ENCODE assay signal across 8 cellular contexts in genomic region chr16:85420501-85421337, GRCh38.
DNase-seq lines count a peak whose midpoint lies in the region; ATAC-seq and TF ChIP-seq lines count a peak whose summit lies in the region.

No MANE protein-coding gene starts in this region.

- no peak for DNase-seq in AG09309 (ENCODE audit: low read depth)
- DNase-seq in GM23248: peak; percentile 65
- peak in 1 of 2 experiments; percentile 75 for DNase-seq in PC-9
- DNase-seq in activated T-helper 2 cell treated with anti-CD3 and anti-CD28 coated beads, Interferon-gamma antibody, Interleukin-2, Interleukin-4, amounts not matched to agents 10 μg/mL and 5 μg/mL and 100 μg/mL, durations not matched to agents 14 hours and 24 hours and 36 hours (ENCODE audit: low spot score): peak; percentile 66
- peak; percentile 86 for DNase-seq in glutamatergic neuron
- peak; percentile 72 for DNase-seq in sigmoid colon
- DNase-seq in NCI-H2081 (lab: John Stamatoyannopoulos, UW): no peak

- H3K27ac ChIP-seq in GM23248: no peak overlapping the region
- H3K27ac ChIP-seq in PC-9: no peak overlapping the region
- H3K27ac ChIP-seq in sigmoid colon: no peak overlapping the region

- H3K9me3 Mint-ChIP-seq in activated T-helper 2 cell treated with anti-CD3 and anti-CD28 coated beads, Interferon-gamma antibody, Interleukin-2, Interleukin-4, amounts not matched to agents 10 μg/mL and 5 μg/mL and 100 μg/mL, durations not matched to agents 14 hours and 24 hours and 36 hours: no peaks in the 10 kb centered on the region
- peaks cover 14% of the 10 kb centered on the region for H3K9me3 Mint-ChIP-seq in glutamatergic neuron (ENCODE audit: unreplicated experiment)

- H3K79me2 ChIP-seq in GM23248 (ENCODE audit: insufficient read depth) (peaks cover 18% of the 10 kb centered on the region; the same call in 1 of the 2 replicates), PC-9 (ENCODE audit: low read depth) (no peaks in the 10 kb centered on the region)

- ATAC-seq in GM18511 (IDR thresholded peaks at IDR 0.05; ENCODE audit: unreplicated experiment): no peak

- BruUV-seq in PC-9 (replicated peaks; lab: Mats Ljungman, UMichigan): no TSS peak

- POLR2A ChIA-PET in PC-9 (lab: Charles Lee; ENCODE audit: unreplicated experiment): interaction anchor here (0.6 kb wide), 1 partner anchor 144 kb away, joined by 4 read pairs; no protein-coding TSS in a partner anchor

- H3K9me3 ChIP-seq in GM23248 (ENCODE audit: low read depth) (no peaks in the 10 kb centered on the region), PC-9 (ENCODE audit: insufficient read depth, low read depth) (no peaks in the 10 kb centered on the region), sigmoid colon (no peaks in the 10 kb centered on the region)

- H2AFZ ChIP-seq in GM23248 (no peak overlapping the region), PC-9 (no peak overlapping the region)

- H4K20me1 ChIP-seq in GM23248 (ENCODE audit: insufficient read depth) (no peaks in the 10 kb centered on the region), PC-9 (ENCODE audit: insufficient read depth) (peaks cover 5% of the 10 kb centered on the region; the same call in 1 of the 2 replicates)

- H3K4me2 ChIP-seq in GM23248 (ENCODE audit: unreplicated experiment) (no peak overlapping the region), PC-9 (no peak overlapping the region)

- WGBS in GM23248 (ENCODE audit: low coverage in 1 of 2, low lambda C conversion rate in 2 of 2, missing lambda C conversion rate in 2 of 2), 2 experiments: 51 to 59% methylated on average over 34 to 41 of the region's 42 CpGs
- 30 to 40% methylated on average over 42 of the region's 42 CpGs for whole genome bisulfite sequencing in sigmoid colon, 2 donors

- H3K4me1 Mint-ChIP-seq in activated T-helper 2 cell treated with anti-CD3 and anti-CD28 coated beads, Interferon-gamma antibody, Interleukin-2, Interleukin-4, amounts not matched to agents 10 μg/mL and 5 μg/mL and 100 μg/mL, durations not matched to agents 14 hours and 24 hours and 36 hours (ENCODE audit: low read depth): peaks cover 2% of the 10 kb centered on the region
- H3K4me1 Mint-ChIP-seq in glutamatergic neuron (ENCODE audit: low read depth, unreplicated experiment): peaks cover 42% of the 10 kb centered on the region

- CTCF ChIA-PET in PC-9 (lab: Charles Lee): interaction anchor here (0.5 to 2.2 kb wide), 7 partner anchors 35 to 201 kb away, joined by 3 to 7 read pairs (median 3); no protein-coding TSS in a partner anchor

- H3F3A ChIP-seq in GM23248 (ENCODE audit: insufficient read depth) (no peaks in the 10 kb centered on the region), PC-9 (ENCODE audit: insufficient read depth, low read depth) (peaks cover 15% of the 10 kb centered on the region; the same call in 1 of the 2 replicates)

- H3K36me3 Mint-ChIP-seq in activated T-helper 2 cell treated with anti-CD3 and anti-CD28 coated beads, Interferon-gamma antibody, Interleukin-2, Interleukin-4, amounts not matched to agents 10 μg/mL and 5 μg/mL and 100 μg/mL, durations not matched to agents 14 hours and 24 hours and 36 hours (ENCODE audit: low read depth): no peaks in the 10 kb centered on the region
- H3K36me3 Mint-ChIP-seq in glutamatergic neuron (ENCODE audit: unreplicated experiment): no peaks in the 10 kb centered on the region

- no peaks in the 10 kb centered on the region for H3K27me3 Mint-ChIP-seq in activated T-helper 2 cell treated with anti-CD3 and anti-CD28 coated beads, Interferon-gamma antibody, Interleukin-2, Interleukin-4, amounts not matched to agents 10 μg/mL and 5 μg/mL and 100 μg/mL, durations not matched to agents 14 hours and 24 hours and 36 hours (ENCODE audit: low read depth)
- H3K27me3 Mint-ChIP-seq in glutamatergic neuron (ENCODE audit: unreplicated experiment): peaks cover 9% of the 10 kb centered on the region

- no peak overlapping the region for H3K4me3 Mint-ChIP-seq in activated T-helper 2 cell treated with anti-CD3 and anti-CD28 coated beads, Interferon-gamma antibody, Interleukin-2, Interleukin-4, amounts not matched to agents 10 μg/mL and 5 μg/mL and 100 μg/mL, durations not matched to agents 14 hours and 24 hours and 36 hours (ENCODE audit: low read depth)
- H3K4me3 Mint-ChIP-seq in glutamatergic neuron (ENCODE audit: unreplicated experiment): no peak overlapping the region

- TF ChIP-seq EP300 in sigmoid colon (IDR thresholded peaks at IDR 0.05): no peak

- H3K27ac Mint-ChIP-seq in activated T-helper 2 cell treated with anti-CD3 and anti-CD28 coated beads, Interferon-gamma antibody, Interleukin-2, Interleukin-4, amounts not matched to agents 10 μg/mL and 5 μg/mL and 100 μg/mL, durations not matched to agents 14 hours and 24 hours and 36 hours: no peak overlapping the region
- peak overlapping the region; percentile 90 for H3K27ac Mint-ChIP-seq in glutamatergic neuron (ENCODE audit: unreplicated experiment)

- in situ Hi-C loops in GM23248 (cut with MboI): no loop called here

- intact Hi-C loops in PC-9 (cut with micrococcal nuclease; ENCODE audit: unreplicated experiment) (loop anchor here (5.0 kb wide), 2 partner anchors 52 to 137 kb away; no protein-coding TSS in a partner anchor), sigmoid colon (cut with DNase I) (loop anchor here (1.0 to 5.0 kb wide), 4 partner anchors 67 to 191 kb away; no protein-coding TSS in a partner anchor)
- intact Hi-C loops in activated T-helper 2 cell treated with anti-CD3 and anti-CD28 coated beads, Interferon-gamma antibody, Interleukin-2, Interleukin-4, amounts not matched to agents 10 μg/mL and 5 μg/mL and 100 μg/mL, durations not matched to agents 14 hours and 24 hours and 36 hours (cut with micrococcal nuclease): loop anchor here (1.0 to 10.0 kb wide), 4 partner anchors 116 to 298 kb away; no protein-coding TSS in a partner anchor

- no peak for TF ChIP-seq POLR2A in sigmoid colon (IDR thresholded peaks at IDR 0.05)

- H3K27me3 ChIP-seq in GM23248 (replicated peaks; ENCODE audit: insufficient read depth) (no peaks in the 10 kb centered on the region), PC-9 (ENCODE audit: insufficient read depth, low read depth) (no peaks in the 10 kb centered on the region), sigmoid colon (no peaks in the 10 kb centered on the region)

- TF ChIP-seq CTCF in AG09309 (IDR thresholded peaks at IDR 0.05; ENCODE audit: control insufficient read depth, insufficient read depth, low read depth, low read length, missing control alignments) (peak; percentile 66), PC-9 (conservative IDR thresholded peaks at IDR 0.05) (peak; percentile 99), glutamatergic neuron (IDR thresholded peaks at IDR 0.05; ENCODE audit: partially characterized antibody, unreplicated experiment) (peak; percentile 100), sigmoid colon (IDR thresholded peaks at IDR 0.05) (peak; percentile 92 to 99 (median 98))

- no peaks in the 10 kb centered on the region for H3K4me1 ChIP-seq in GM23248 (ENCODE audit: insufficient read depth)
- peaks cover 20% of the 10 kb centered on the region for H3K4me1 ChIP-seq in PC-9 (replicated peaks; ENCODE audit: insufficient read depth)
- peaks cover 0 to 21% (median 19%) of the 10 kb centered on the region in 4 donors for H3K4me1 ChIP-seq in sigmoid colon

- no peak overlapping the region for H3K9ac ChIP-seq in GM23248

- H3K36me3 ChIP-seq in GM23248 (ENCODE audit: low read depth) (no peaks in the 10 kb centered on the region), PC-9 (ENCODE audit: low read depth) (no peaks in the 10 kb centered on the region), sigmoid colon (no peaks in the 10 kb centered on the region)

- H3K9me2 ChIP-seq in GM23248 (ENCODE audit: insufficient read depth) (no peaks in the 10 kb centered on the region), PC-9 (ENCODE audit: insufficient read depth) (no peaks in the 10 kb centered on the region)

- no peak overlapping the region for H3K4me3 ChIP-seq in AG09309 (ENCODE audit: control insufficient read depth, low read depth, low read length)
- no peak overlapping the region for H3K4me3 ChIP-seq in GM23248
- H3K4me3 ChIP-seq in PC-9: no peak overlapping the region
- no peak overlapping the region for H3K4me3 ChIP-seq in sigmoid colon

Comparison
In these comparisons a context has a peak if more than half of its experiments do, and no peak if none do; other contexts are left out.
1. DNase-seq: peak in GM23248 (single experiment), activated T-helper 2 cell treated with anti-CD3 and anti-CD28 coated beads, Interferon-gamma antibody, Interleukin-2, Interleukin-4, amounts not matched to agents 10 μg/mL and 5 μg/mL and 100 μg/mL, durations not matched to agents 14 hours and 24 hours and 36 hours (single experiment), glutamatergic neuron (single experiment) and sigmoid colon (single experiment); none in AG09309 (single experiment) and NCI-H2081 (0 of 2).
2. Peak in every context shown above with its lines, with median percentiles within 50 percentile points of each other: CTCF ChIP-seq.